In the genomic region with DNA sequence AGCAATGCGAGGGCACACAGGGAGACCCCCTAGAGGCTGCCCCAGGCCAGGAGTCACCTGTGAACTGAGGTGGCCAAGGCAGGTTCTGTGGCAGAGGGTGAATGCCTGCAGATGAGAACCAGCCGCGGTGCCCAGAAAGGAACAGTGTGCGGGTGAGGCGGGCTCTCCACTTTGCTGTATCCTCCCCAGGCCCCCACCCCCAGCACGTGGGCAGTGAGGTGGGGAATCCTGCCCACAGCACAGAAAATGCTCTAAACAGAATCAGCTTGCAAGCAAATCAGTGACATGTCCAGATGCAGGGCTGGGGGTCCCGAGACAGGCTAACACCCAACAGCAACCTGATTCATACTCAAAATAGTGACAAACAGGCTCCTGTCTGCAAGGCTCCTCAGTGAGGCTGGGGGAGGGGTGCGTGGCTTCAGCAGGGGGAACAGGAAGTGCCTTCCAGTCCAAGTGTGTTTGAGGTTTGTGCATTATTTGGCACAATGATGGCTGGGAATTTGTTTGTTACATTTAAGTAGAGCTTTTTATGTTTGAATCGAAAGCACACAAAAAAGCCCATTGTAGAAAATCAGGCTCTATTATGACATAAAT, we compare ENCODE assay signal across 17 cellular contexts.
A peak's percentile ranks its signal among the peaks of the same experiment; 100 is the strongest.
DNase-seq lines count a peak whose midpoint lies in the region; ATAC-seq and TF ChIP-seq lines count a peak whose summit lies in the region.
"Had no signal": no experiment of that assay in that cellular context is flagged by ENCODE, and none has a peak within 500 bp of the region (broad histone marks: within the 10 kb centered on the region; RNA-seq: fewer than 3 reads in every experiment).

No MANE protein-coding gene starts in this region.

- ATAC-seq in CD4-positive, alpha-beta T cell (ENCODE audit: poor library complexity) = no peak

- no peak for TF ChIP-seq CTCF in CD4-positive, alpha-beta T cell (IDR thresholded peaks at IDR 0.05)

- CTCF ChIA-PET in CD4-positive, alpha-beta T cell (lab: Charles Lee) = no interaction called here

- H3K4me3 Mint-ChIP-seq in CD4-positive, alpha-beta T cell = no peak overlapping the region

- peaks cover 8% of the 10 kb centered on the region for H3K4me1 Mint-ChIP-seq in CD4-positive, alpha-beta T cell (ENCODE audit: low read depth)

- POLR2A ChIA-PET in CD4-positive, alpha-beta T cell (lab: Charles Lee) = no interaction called here

- peaks cover 6% of the 10 kb centered on the region for H3K27me3 Mint-ChIP-seq in CD4-positive, alpha-beta T cell
- H3K27me3 Mint-ChIP-seq: naive thymus-derived CD8-positive, alpha-beta T cell had no signal

- in situ Hi-C loops in KBM-7 (cut with MboI; ENCODE audit: low pct_unique_long_range_greater_than_20kb, low sequenced_read_pairs) = no loop called here

- peaks cover 3% of the 10 kb centered on the region for H3K36me3 Mint-ChIP-seq in CD4-positive, alpha-beta T cell (ENCODE audit: low read depth)

- H3K9me3 Mint-ChIP-seq in CD4-positive, alpha-beta T cell = peaks cover 2% of the 10 kb centered on the region

- intact Hi-C loops in CD4-positive, alpha-beta T cell (cut with DNase I, micrococcal nuclease) = no loop called here

- DNase-seq in NCI-H2081 (lab: John Stamatoyannopoulos, UW) (peak; percentile 7 to 29), NCI-H2081 treated with DMSO at 0.1 percent for 48 hours (lab: John Stamatoyannopoulos, UW) (no peak), KBM-7 (peak; percentile 37), OCI-M1 (lab: John Stamatoyannopoulos, UW) (peak; percentile 54), iPS-NIHi7 (ENCODE audit: extremely low spot score) (peak; percentile 49), HCEC 1CT (no peak), epidermal melanocyte (ENCODE audit: insufficient read length, low spot score) (no peak)
- DNase-seq in CD4-positive, alpha-beta T cell = no peak
- DNase-seq: activated CD4-positive, alpha-beta T cell treated with anti-CD3 and anti-CD28 coated beads, Interleukin-2, amount 50 U/mL, for 4 hours; COR-L47; GOT3; NCI-H2171; T-helper 2 cell had no signal

- H3K27me3 ChIP-seq in CD4-positive, alpha-beta T cell (ENCODE audit: control insufficient read depth, insufficient read depth, low read length) = peaks cover 4% of the 10 kb centered on the region
- H3K27me3 ChIP-seq: ascending aorta had no signal

- H3K9me3 ChIP-seq in CD4-positive, alpha-beta T cell (ENCODE audit: control insufficient read depth, low read length) = peaks cover 9% of the 10 kb centered on the region

- H3K27ac Mint-ChIP-seq in CD4-positive, alpha-beta T cell = no peak overlapping the region
- H3K27ac Mint-ChIP-seq: activated T-helper 2 cell treated with anti-CD3 and anti-CD28 coated beads, Interferon-gamma antibody, Interleukin-2, Interleukin-4, amounts not matched to agents 10 μg/mL and 5 μg/mL and 100 μg/mL, durations not matched to agents 14 hours and 24 hours and 36 hours had no signal

- H3K27ac ChIP-seq in CD4-positive, alpha-beta T cell (ENCODE audit: low read depth, low read length) = no peak overlapping the region
- H3K27ac ChIP-seq: 22Rv1, ascending aorta had no signal

Comparison
In these comparisons a context has a peak if more than half of its experiments do, and no peak if none do; other contexts are left out.
1. DNase-seq: peak in NCI-H2081 (2 of 2), KBM-7 (single experiment), OCI-M1 (single experiment) and iPS-NIHi7 (single experiment); none in NCI-H2081 treated with DMSO at 0.1 percent for 48 hours (single experiment), HCEC 1CT (single experiment), CD4-positive, alpha-beta T cell (0 of 10) and epidermal melanocyte (single experiment).